ENCODE assay signal across 10 cellular contexts in genomic region chr1:54800041-54800898, GRCh38. TPM values are rescaled to one million over a fixed set of nuclear protein-coding genes. Genes with fewer than 3 reads are reported as not detected.
DNase-seq lines count a peak whose midpoint lies in the region; TF ChIP-seq lines count a peak whose summit lies in the region.
"Had no signal": no experiment of that assay in that cellular context is flagged by ENCODE, and none has a peak within 500 bp of the region (broad histone marks: within the 10 kb centered on the region; RNA-seq: fewer than 3 reads in every experiment).

No MANE protein-coding gene starts in this region.

- TF ChIP-seq CTCF in Calu3 (IDR thresholded peaks at IDR 0.05; ENCODE audit: unreplicated experiment) (no peak), Peyer's patch (IDR thresholded peaks at IDR 0.05) (no peak), parathyroid adenoma (IDR thresholded peaks at IDR 0.05) (no peak)

- peaks cover 5 to 47% (median 10%) of the 10 kb centered on the region in 4 donors for H3K4me1 ChIP-seq in Peyer's patch
- H3K4me1 ChIP-seq in parathyroid adenoma, result peaks cover 6% of the 10 kb centered on the region
- H3K4me1 ChIP-seq: HAP-1 had no signal

- no peaks in the 10 kb centered on the region for H3K9me3 Mint-ChIP-seq in Calu3 (ENCODE audit: low read depth, unreplicated experiment)

- H3K4me3 ChIP-seq in Peyer's patch (peak overlapping the region; percentile 53 to 71 (median 62)), parathyroid adenoma (ENCODE audit: low read depth, low read length) (peak overlapping the region; percentile 78)
- H3K4me3 ChIP-seq: HAP-1 had no signal

- H3K9me3 ChIP-seq in Peyer's patch (no peaks in the 10 kb centered on the region), parathyroid adenoma (ENCODE audit: control insufficient read depth, low read length) (no peaks in the 10 kb centered on the region)
- H3K9me3 ChIP-seq: HAP-1 had no signal

- H3K4me1 Mint-ChIP-seq in Calu3 (ENCODE audit: low read depth, unreplicated experiment), result peaks cover 86% of the 10 kb centered on the region

- H3K36me3 ChIP-seq in Peyer's patch (no peaks in the 10 kb centered on the region), parathyroid adenoma (ENCODE audit: control insufficient read depth, insufficient read depth, low read length) (no peaks in the 10 kb centered on the region)
- H3K36me3 ChIP-seq: HAP-1 had no signal

- intact Hi-C loops in Calu3 (cut with micrococcal nuclease; ENCODE audit: unreplicated experiment), result no loop called here
- intact Hi-C loops in head of caudate nucleus (cut with DNase I), result no loop called here

- no TSS peak for BruUV-seq in Calu3 (replicated peaks; lab: Mats Ljungman, UMichigan)

- H3K27me3 Mint-ChIP-seq in Calu3 (ENCODE audit: unreplicated experiment), result no peaks in the 10 kb centered on the region

- peak overlapping the region; percentile 76 for H2AFZ ChIP-seq in parathyroid adenoma

- peaks cover 33% of the 10 kb centered on the region for H3K36me3 Mint-ChIP-seq in Calu3 (ENCODE audit: insufficient read depth, unreplicated experiment)

- H3K4me2 ChIP-seq in parathyroid adenoma (ENCODE audit: low read length), result peak overlapping the region; percentile 90

- no peaks in the 10 kb centered on the region for H3K27me3 ChIP-seq in Peyer's patch
- no peaks in the 10 kb centered on the region for H3K27me3 ChIP-seq in parathyroid adenoma (ENCODE audit: control insufficient read depth, insufficient read depth, low read length)

- CTCF ChIA-PET in Calu3 (lab: Charles Lee), result interaction anchor here (0.5 to 2.1 kb wide), 8 partner anchors 11 to 394 kb away, joined by 3 to 9 read pairs (median 5); no protein-coding TSS in a partner anchor

- H3K27ac ChIP-seq in Peyer's patch (peak overlapping the region; percentile 78 to 93 (median 87)), parathyroid adenoma (peak overlapping the region; percentile 85)

- no peak for TF ChIP-seq POLR2A in Peyer's patch (IDR thresholded peaks at IDR 0.05)

- DNase-seq in Calu3, result no peak
- DNase-seq in Peyer's patch, result peak in 2 of 3 donors; percentile 44 to 51
- DNase-seq in head of caudate nucleus, result peak; percentile 38 to 94 (median 74)
- no peak for DNase-seq in C1 segment of cervical spinal cord (lab: John Stamatoyannopoulos, UW)
- DNase-seq in SK-N-DZ (ENCODE audit: low spot score), result no peak
- no peak for DNase-seq in NCI-H510A (lab: John Stamatoyannopoulos, UW)
- DNase-seq in activated CD4-positive, alpha-beta T cell treated with anti-CD3 and anti-CD28 coated beads for 48 hours, result no peak

- H3K9ac ChIP-seq in parathyroid adenoma, result peak overlapping the region; percentile 46

- no peaks in the 10 kb centered on the region for H3K79me2 ChIP-seq in parathyroid adenoma

- H3K27ac Mint-ChIP-seq in Calu3 (ENCODE audit: unreplicated experiment), result peak overlapping the region; percentile 74

- H3K4me3 Mint-ChIP-seq in Calu3 (ENCODE audit: low read depth, unreplicated experiment), result peak overlapping the region; percentile 89

RNA-seq across cellular contexts. Expression of gene TTC22, which starts 0.9 kb away (rescaled TPM):
- total RNA-seq in Calu3 (2022) (17.2 and 17.4 TPM in 2 replicates), Peyer's patch (100 to 1,000 TPM in 2 of 4 donors, 10 to 100 TPM in 2; 15.7 to 136 (median 102) TPM)
- 0.07 TPM in 1 of 2 replicates, not detected in the other for polyA plus RNA-seq in SK-N-DZ (2014; cell fraction: cytosol; rRNA removed)
- polyA plus RNA-seq in SK-N-DZ (2014; cell fraction: nucleus; rRNA removed), result 0.05 TPM in 1 of 2 replicates, not detected in the other
- total RNA-seq: glomerular endothelial cell had no signal

RNA-seq across cellular contexts. Expression of gene PARS2, which starts 35.9 kb away (rescaled TPM):
- total RNA-seq in Calu3 (2022) (9.0 and 10.0 TPM in 2 replicates), Peyer's patch (10 to 100 TPM in 1 of 4 donors, 1 to 10 TPM in 3; 1.7 to 10.0 (median 5.8) TPM)
- polyA plus RNA-seq in SK-N-DZ (2014; cell fraction: cytosol; rRNA removed), result 5.8 and 7.8 TPM in 2 replicates
- polyA plus RNA-seq in SK-N-DZ (2014; cell fraction: nucleus; rRNA removed), result 1.7 and 1.8 TPM in 2 replicates

Comparison
In these comparisons a context has a peak if more than half of its experiments do, and no peak if none do; other contexts are left out.
1. DNase-seq: peak in Peyer's patch (2 of 3) and head of caudate nucleus (42 of 42); none in Calu3 (single experiment), C1 segment of cervical spinal cord (0 of 14), SK-N-DZ (single experiment), NCI-H510A (single experiment) and activated CD4-positive, alpha-beta T cell treated with anti-CD3 and anti-CD28 coated beads for 48 hours (single experiment).